Comparison of ENCODE assay signal across 1 cellular context in the genomic region with DNA sequence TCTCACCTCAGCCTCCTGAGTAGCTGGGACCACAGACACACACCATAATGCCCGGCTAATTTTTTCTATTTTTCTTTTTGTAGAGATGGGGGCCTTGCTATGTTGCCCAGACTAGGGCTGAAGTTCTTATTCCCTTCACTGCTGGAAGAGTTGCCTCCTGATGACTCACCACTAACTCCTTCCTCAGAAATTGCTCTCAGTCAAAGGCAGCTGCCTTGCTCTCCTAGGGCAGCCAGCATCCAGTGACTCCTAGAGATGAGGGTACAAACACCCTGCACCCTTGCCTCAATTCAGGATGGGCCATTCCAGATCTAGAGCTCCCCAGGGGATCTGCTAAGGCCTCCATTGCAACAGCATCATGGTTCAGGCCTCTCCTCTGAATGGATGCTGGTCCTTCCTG.
TF ChIP-seq lines count a peak whose summit lies in the region.

No MANE protein-coding gene starts in this region.

TF ChIP-seq in SK-N-SH, 30 proteins besides CTCF, POLR2A, EP300 and RAD21:
- TF ChIP-seq MEF2A (IDR thresholded peaks at IDR 0.05; ENCODE audit: borderline replicate concordance, low read depth) (no peak), SMC3 (IDR thresholded peaks at IDR 0.05; ENCODE audit: low read depth, low read length) (no peak), POLR2AphosphoS5 (IDR thresholded peaks at IDR 0.05; ENCODE audit: low read depth, low read length) (no peak), GATA2 (CRISPR knock-in tag; IDR thresholded peaks at IDR 0.05) (no peak), TAF1 (IDR thresholded peaks at IDR 0.05; ENCODE audit: borderline replicate concordance, low read depth, low read length) (no peak), EZH2phosphoT487 (IDR thresholded peaks at IDR 0.05; ENCODE audit: borderline replicate concordance, low read depth) (no peak), JUND (IDR thresholded peaks at IDR 0.05) (0 out of 2 replicates have a peak, but pooled peaks have one; percentile 24), MXI1 (IDR thresholded peaks at IDR 0.05; ENCODE audit: low read depth, low read length) (no peak), GABPA (IDR thresholded peaks at IDR 0.05; ENCODE audit: low read depth) (no peak), FOSL2 (IDR thresholded peaks at IDR 0.05; ENCODE audit: borderline replicate concordance, low read depth) (peak; percentile 38; the same call in 1 of the 2 replicates), TCF12 (IDR thresholded peaks at IDR 0.05) (no peak), NFIC (IDR thresholded peaks at IDR 0.05; ENCODE audit: borderline replicate concordance) (no peak), SIN3A (IDR thresholded peaks at IDR 0.05; ENCODE audit: borderline replicate concordance, low read depth, low read length) (no peak), RXRA (IDR thresholded peaks at IDR 0.05; ENCODE audit: borderline replicate concordance, low read depth) (no peak)
- TF ChIP-seq, protein P1, sequence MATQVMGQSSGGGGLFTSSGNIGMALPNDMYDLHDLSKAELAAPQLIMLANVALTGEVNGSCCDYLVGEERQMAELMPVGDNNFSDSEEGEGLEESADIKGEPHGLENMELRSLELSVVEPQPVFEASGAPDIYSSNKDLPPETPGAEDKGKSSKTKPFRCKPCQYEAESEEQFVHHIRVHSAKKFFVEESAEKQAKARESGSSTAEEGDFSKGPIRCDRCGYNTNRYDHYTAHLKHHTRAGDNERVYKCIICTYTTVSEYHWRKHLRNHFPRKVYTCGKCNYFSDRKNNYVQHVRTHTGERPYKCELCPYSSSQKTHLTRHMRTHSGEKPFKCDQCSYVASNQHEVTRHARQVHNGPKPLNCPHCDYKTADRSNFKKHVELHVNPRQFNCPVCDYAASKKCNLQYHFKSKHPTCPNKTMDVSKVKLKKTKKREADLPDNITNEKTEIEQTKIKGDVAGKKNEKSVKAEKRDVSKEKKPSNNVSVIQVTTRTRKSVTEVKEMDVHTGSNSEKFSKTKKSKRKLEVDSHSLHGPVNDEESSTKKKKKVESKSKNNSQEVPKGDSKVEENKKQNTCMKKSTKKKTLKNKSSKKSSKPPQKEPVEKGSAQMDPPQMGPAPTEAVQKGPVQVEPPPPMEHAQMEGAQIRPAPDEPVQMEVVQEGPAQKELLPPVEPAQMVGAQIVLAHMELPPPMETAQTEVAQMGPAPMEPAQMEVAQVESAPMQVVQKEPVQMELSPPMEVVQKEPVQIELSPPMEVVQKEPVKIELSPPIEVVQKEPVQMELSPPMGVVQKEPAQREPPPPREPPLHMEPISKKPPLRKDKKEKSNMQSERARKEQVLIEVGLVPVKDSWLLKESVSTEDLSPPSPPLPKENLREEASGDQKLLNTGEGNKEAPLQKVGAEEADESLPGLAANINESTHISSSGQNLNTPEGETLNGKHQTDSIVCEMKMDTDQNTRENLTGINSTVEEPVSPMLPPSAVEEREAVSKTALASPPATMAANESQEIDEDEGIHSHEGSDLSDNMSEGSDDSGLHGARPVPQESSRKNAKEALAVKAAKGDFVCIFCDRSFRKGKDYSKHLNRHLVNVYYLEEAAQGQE (IDR thresholded peaks at IDR 0.05; ENCODE audit: low read depth, low read length), result no peak
- TF ChIP-seq, protein P2, sequence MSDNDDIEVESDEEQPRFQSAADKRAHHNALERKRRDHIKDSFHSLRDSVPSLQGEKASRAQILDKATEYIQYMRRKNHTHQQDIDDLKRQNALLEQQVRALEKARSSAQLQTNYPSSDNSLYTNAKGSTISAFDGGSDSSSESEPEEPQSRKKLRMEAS (IDR thresholded peaks at IDR 0.05; ENCODE audit: low read depth), result no peak
- TF ChIP-seq, protein P3, sequence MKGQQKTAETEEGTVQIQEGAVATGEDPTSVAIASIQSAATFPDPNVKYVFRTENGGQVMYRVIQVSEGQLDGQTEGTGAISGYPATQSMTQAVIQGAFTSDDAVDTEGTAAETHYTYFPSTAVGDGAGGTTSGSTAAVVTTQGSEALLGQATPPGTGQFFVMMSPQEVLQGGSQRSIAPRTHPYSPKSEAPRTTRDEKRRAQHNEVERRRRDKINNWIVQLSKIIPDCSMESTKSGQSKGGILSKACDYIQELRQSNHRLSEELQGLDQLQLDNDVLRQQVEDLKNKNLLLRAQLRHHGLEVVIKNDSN (IDR thresholded peaks at IDR 0.05; ENCODE audit: borderline replicate concordance, low read depth), result no peak
- TF ChIP-seq, protein P4, sequence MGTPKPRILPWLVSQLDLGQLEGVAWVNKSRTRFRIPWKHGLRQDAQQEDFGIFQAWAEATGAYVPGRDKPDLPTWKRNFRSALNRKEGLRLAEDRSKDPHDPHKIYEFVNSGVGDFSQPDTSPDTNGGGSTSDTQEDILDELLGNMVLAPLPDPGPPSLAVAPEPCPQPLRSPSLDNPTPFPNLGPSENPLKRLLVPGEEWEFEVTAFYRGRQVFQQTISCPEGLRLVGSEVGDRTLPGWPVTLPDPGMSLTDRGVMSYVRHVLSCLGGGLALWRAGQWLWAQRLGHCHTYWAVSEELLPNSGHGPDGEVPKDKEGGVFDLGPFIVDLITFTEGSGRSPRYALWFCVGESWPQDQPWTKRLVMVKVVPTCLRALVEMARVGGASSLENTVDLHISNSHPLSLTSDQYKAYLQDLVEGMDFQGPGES (IDR thresholded peaks at IDR 0.05; ENCODE audit: low read depth, low read length), result no peak
